Comparison of ENCODE assay signal across 26 cellular contexts in the genomic region with DNA sequence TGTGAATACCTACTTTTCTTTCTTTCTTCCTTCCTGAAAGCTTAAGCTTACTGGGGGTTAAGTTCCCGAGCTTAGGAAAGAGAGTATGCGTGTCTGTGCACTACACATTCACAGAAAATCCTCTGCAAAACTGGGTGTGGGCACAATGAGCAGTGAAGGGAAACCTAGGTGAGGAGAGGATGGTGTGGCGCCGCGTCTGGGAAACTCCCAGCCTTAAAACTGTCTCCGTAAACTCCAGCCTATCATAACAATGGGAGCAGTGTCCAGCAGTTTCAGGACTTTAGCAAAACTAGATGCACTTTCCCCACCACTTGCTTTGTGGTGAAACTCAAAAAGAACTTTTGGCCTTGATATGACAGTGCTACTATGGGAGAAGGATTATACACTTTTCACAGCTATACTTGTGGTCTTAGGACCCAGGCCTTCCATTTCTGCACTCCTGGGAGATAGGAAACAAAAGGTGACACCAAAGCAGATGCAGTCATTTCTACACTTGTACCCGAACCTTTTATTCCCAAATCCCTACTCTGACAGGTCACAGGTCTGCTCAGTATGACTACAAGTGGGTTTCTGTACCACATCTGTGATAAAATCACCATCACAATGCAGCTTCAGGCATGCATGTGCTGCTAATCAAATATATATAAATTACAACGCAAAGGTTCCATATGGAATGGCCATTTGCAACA.
"Had no signal": no experiment of that assay in that cellular context is flagged by ENCODE, and none has a peak within 500 bp of the region (broad histone marks: within the 10 kb centered on the region; RNA-seq: fewer than 3 reads in every experiment).

No MANE protein-coding gene starts in this region.

- H3K27me3 Mint-ChIP-seq: activated B cell treated with CpG ODN at 0.5 μM for 24 hours; activated CD4-positive, alpha-beta memory T cell treated with anti-CD3 and anti-CD28 coated beads for 36 hours; activated CD4-positive, alpha-beta T cell treated with anti-CD3 and anti-CD28 coated beads for 36 hours; activated CD8-positive, alpha-beta memory T cell treated with anti-CD3 and anti-CD28 coated beads, Interleukin-2, amount 10 ng/mL, durations not matched to agents 7 days and 5 days; activated naive CD8-positive, alpha-beta T cell; central memory CD8-positive, alpha-beta T cell; effector memory CD8-positive, alpha-beta T cell; memory B cell had no signal

- H3K27ac ChIP-seq: adrenal gland, ascending aorta, brain microvascular endothelial cell, dorsolateral prefrontal cortex, esophagus muscularis mucosa, gastrocnemius medialis, upper lobe of left lung had no signal

- H3K27me3 ChIP-seq: adrenal gland, ascending aorta, brain microvascular endothelial cell, dorsolateral prefrontal cortex, esophagus muscularis mucosa, gastrocnemius medialis, upper lobe of left lung had no signal

- H3K4me3 Mint-ChIP-seq: activated B cell treated with CpG ODN at 0.5 μM for 24 hours; activated CD4-positive, alpha-beta memory T cell treated with anti-CD3 and anti-CD28 coated beads for 36 hours; activated CD4-positive, alpha-beta T cell treated with anti-CD3 and anti-CD28 coated beads for 36 hours; activated CD8-positive, alpha-beta memory T cell treated with anti-CD3 and anti-CD28 coated beads, Interleukin-2, amount 10 ng/mL, durations not matched to agents 7 days and 5 days; activated naive CD8-positive, alpha-beta T cell; central memory CD8-positive, alpha-beta T cell; effector memory CD8-positive, alpha-beta T cell; memory B cell; neural crest cell; T-helper 1 cell treated with Interleukin-12 subunit alpha and Interleukin-12 subunit beta and Interleukin-4 antibody, amounts not matched to agents 30 μg/mL and 1 μg/mL, for 36 hours had no signal

- H3K4me1 ChIP-seq: adrenal gland, ascending aorta, esophagus muscularis mucosa, upper lobe of left lung had no signal

- DNase-seq: activated B cell treated with CpG ODN at 0.5 μM for 24 hours; activated CD4-positive, alpha-beta T cell treated with anti-CD3 and anti-CD28 coated beads for 36 hours; activated CD8-positive, alpha-beta memory T cell treated with anti-CD3 and anti-CD28 coated beads, Interleukin-2, amount 10 ng/mL, durations not matched to agents 7 days and 5 days; activated gamma-delta T cell treated with Interleukin-2 at 50 U/mL for 16 hours; activated T-cell treated with anti-CD3 and anti-CD28 coated beads for 4 hours; adrenal gland; brain microvascular endothelial cell; dorsolateral prefrontal cortex; effector memory CD8-positive, alpha-beta T cell; gastrocnemius medialis; hippocampal formation; stimulated activated CD4-positive, alpha-beta T cell treated with anti-CD3 and anti-CD28 coated beads, Interleukin-2, amount 100 ng/mL, for 48 hours; stimulated activated CD8-positive, alpha-beta memory T cell treated with anti-CD3 and anti-CD28 coated beads, Interleukin-4, amount 100 ng/mL, for 48 hours; stimulated activated naive CD4-positive, alpha-beta T cell; T1000; upper lobe of left lung had no signal

- H3K27ac Mint-ChIP-seq: activated CD4-positive, alpha-beta memory T cell treated with anti-CD3 and anti-CD28 coated beads for 36 hours; activated CD4-positive, alpha-beta T cell treated with anti-CD3 and anti-CD28 coated beads for 36 hours; activated CD8-positive, alpha-beta memory T cell treated with anti-CD3 and anti-CD28 coated beads, Interleukin-2, amount 10 ng/mL, durations not matched to agents 7 days and 5 days; activated naive CD8-positive, alpha-beta T cell; effector memory CD8-positive, alpha-beta T cell; memory B cell; T-helper 1 cell treated with Interleukin-12 subunit alpha and Interleukin-12 subunit beta and Interleukin-4 antibody, amounts not matched to agents 30 μg/mL and 1 μg/mL, for 36 hours had no signal

- H3K4me3 ChIP-seq: adrenal gland, ascending aorta, dorsolateral prefrontal cortex, esophagus muscularis mucosa, gastrocnemius medialis, upper lobe of left lung had no signal

- FAIRE-seq: colon, endothelial cell of umbilical vein had no signal

- H3K9me3 ChIP-seq: adrenal gland, ascending aorta, esophagus muscularis mucosa, gastrocnemius medialis, upper lobe of left lung had no signal

- H3K36me3 ChIP-seq: adrenal gland, brain microvascular endothelial cell, gastrocnemius medialis had no signal

- ATAC-seq: activated CD8-positive, alpha-beta memory T cell treated with anti-CD3 and anti-CD28 coated beads, Interleukin-2, amount 10 ng/mL, durations not matched to agents 7 days and 5 days; effector memory CD8-positive, alpha-beta T cell; gastrocnemius medialis had no signal

- H3K9me3 Mint-ChIP-seq: activated B cell treated with CpG ODN at 0.5 μM for 24 hours; activated CD4-positive, alpha-beta memory T cell treated with anti-CD3 and anti-CD28 coated beads for 36 hours; central memory CD8-positive, alpha-beta T cell; effector memory CD8-positive, alpha-beta T cell; memory B cell; neural crest cell; T-helper 1 cell treated with Interleukin-12 subunit alpha and Interleukin-12 subunit beta and Interleukin-4 antibody, amounts not matched to agents 30 μg/mL and 1 μg/mL, for 36 hours had no signal

- H3K36me3 Mint-ChIP-seq: activated CD4-positive, alpha-beta memory T cell treated with anti-CD3 and anti-CD28 coated beads for 36 hours; activated naive CD8-positive, alpha-beta T cell had no signal
